ENCODE assay signal across 8 cellular contexts in genomic region chr16:2429037-2429770, GRCh38. TPM values are rescaled to one million over a fixed set of nuclear protein-coding genes. Genes with fewer than 3 reads are reported as not detected.
DNase-seq lines count a peak whose midpoint lies in the region; ATAC-seq and TF ChIP-seq lines count a peak whose summit lies in the region.

Gene CCNF (plus strand): TSS chr16:2429447. CDS start chr16:2429482, 35 bp downstream.

- H3K4me3 Mint-ChIP-seq in activated T-cell treated with anti-CD3 and anti-CD28 coated beads, Interleukin-2, amount 50 U/mL, for 72 hours = peak within 1 kb of the TSS; percentile 99

- TF ChIP-seq CTCF in esophagus squamous epithelium (IDR thresholded peaks at IDR 0.05) = peak in 3 of 6 experiments; percentile 13 to 26 (median 26)

- intact Hi-C loops in esophagus squamous epithelium (cut with DNase I) = loop anchor here (10.0 kb wide), 2 partner anchors 66 to 84 kb away; partner anchors contain the start of gene ABCA3

- H3K9me3 ChIP-seq in esophagus squamous epithelium = no peaks in the 10 kb centered on the region

- H3K27me3 Mint-ChIP-seq in activated T-cell treated with anti-CD3 and anti-CD28 coated beads, Interleukin-2, amount 50 U/mL, for 72 hours (ENCODE audit: low read depth) = no peaks in the 10 kb centered on the region

- peak; percentile 78 for ATAC-seq in GM21723 (IDR thresholded peaks at IDR 0.05; ENCODE audit: unreplicated experiment)
- peak; percentile 95 to 97 for ATAC-seq in activated T-cell treated with anti-CD3 and anti-CD28 coated beads, Interleukin-2, amount 50 U/mL, for 72 hours (replicated peaks in 1 of 2)

- WGBS in esophagus squamous epithelium, 2 donors = no CpG with 5 or more reads among the region's 102 CpGs

- H3K4me1 ChIP-seq in esophagus squamous epithelium = peaks cover 9 to 29% (median 13%) of the 10 kb centered on the region in 3 donors

- H3K27ac Mint-ChIP-seq in activated T-cell treated with anti-CD3 and anti-CD28 coated beads, Interleukin-2, amount 50 U/mL, for 72 hours = peak within 1 kb of the TSS; percentile 81

- peak in 3 of 4 donors; percentile 23 to 59 (median 35) for TF ChIP-seq POLR2A in esophagus squamous epithelium (IDR thresholded peaks at IDR 0.05)

- H3K36me3 Mint-ChIP-seq in activated T-cell treated with anti-CD3 and anti-CD28 coated beads, Interleukin-2, amount 50 U/mL, for 72 hours (ENCODE audit: insufficient read depth in 2 of 2) = peaks cover 9 to 14% of the 10 kb centered on the region in 2 donors

- peaks cover 0 to 29% (median 0%) of the 10 kb centered on the region in 3 donors for H3K36me3 ChIP-seq in esophagus squamous epithelium

- DNase-seq in DMS79 (lab: John Stamatoyannopoulos, UW) (peak; percentile 85), KG1 (lab: John Stamatoyannopoulos, UW) (peak; percentile 95), esophagus squamous epithelium (lab: John Stamatoyannopoulos, UW) (peak; percentile 70), myocyte (ENCODE audit: low read depth) (peak; percentile 96)
- peak; percentile 96 to 98 for DNase-seq in activated T-cell treated with anti-CD3 and anti-CD28 coated beads, Interleukin-2, amount 50 U/mL, for 72 hours
- DNase-seq in stimulated activated CD8-positive, alpha-beta memory T cell treated with anti-CD3 and anti-CD28 coated beads, Interleukin-7, amount 100 ng/mL, for 4 hours (ENCODE audit: low read depth in 2 of 2) = peak; percentile 94 to 97

- no peaks in the 10 kb centered on the region for H3K9me3 Mint-ChIP-seq in activated T-cell treated with anti-CD3 and anti-CD28 coated beads, Interleukin-2, amount 50 U/mL, for 72 hours

- H3K27ac ChIP-seq in esophagus squamous epithelium = peak within 1 kb of the TSS; percentile 77 to 88 (median 82)

- peak within 1 kb of the TSS; percentile 73 to 96 (median 82) for H3K4me3 ChIP-seq in esophagus squamous epithelium

- H3K4me1 Mint-ChIP-seq in activated T-cell treated with anti-CD3 and anti-CD28 coated beads, Interleukin-2, amount 50 U/mL, for 72 hours (ENCODE audit: low read depth) = peaks cover 30% of the 10 kb centered on the region

- H3K27me3 ChIP-seq in esophagus squamous epithelium = no peaks in the 10 kb centered on the region

TF ChIP-seq in PFSK-1, 5 proteins besides CTCF, POLR2A, EP300 and RAD21:
- TF ChIP-seq SIN3A (IDR thresholded peaks at IDR 0.05; ENCODE audit: borderline replicate concordance, insufficient read depth, low read length) (no peak; the same call in 1 of the 2 replicates), FOXP2 (optimal IDR thresholded peaks at IDR 0.05; ENCODE audit: borderline replicate concordance, extremely low read depth, extremely low read length, insufficient read depth) (peak; percentile 31), POLR2AphosphoS5 (IDR thresholded peaks at IDR 0.05; ENCODE audit: low read depth, low read length) (peak; percentile 71)

RNA-seq across cellular contexts. Expression of gene CCNF, which starts in this region (rescaled TPM):
- polyA plus RNA-seq in PFSK-1 (2012; ENCODE audit: insufficient read length, low read depth) = 12.7 TPM
- 10 to 100 TPM; 49.2 to 68.6 TPM for total RNA-seq in activated T-cell treated with anti-CD3 and anti-CD28 coated beads, Interleukin-2, amount 50 U/mL, for 72 hours
- 10 to 100 TPM in 2 of 4 donors, 1 to 10 TPM in 2; 5.9 to 18.6 (median 10.2) TPM for total RNA-seq in esophagus squamous epithelium
- 3.1 and 3.2 TPM in 2 replicates for total RNA-seq in myocyte
- 1.8 TPM for polyA plus RNA-seq in myocyte (2012)

Comparison
In these comparisons a context has a peak if more than half of its experiments do, and no peak if none do; other contexts are left out.
1. Peak in every context shown above with its lines: DNase-seq, ATAC-seq, H3K4me3 ChIP-seq and H3K27ac ChIP-seq.